8 cellular contexts compared by ENCODE assay signal in genomic region chr10:103265712-103266329, GRCh38. TPM values are rescaled to one million over a fixed set of nuclear protein-coding genes. Genes with fewer than 3 reads are reported as not detected.
DNase-seq lines count a peak whose midpoint lies in the region; ATAC-seq, FAIRE-seq and TF ChIP-seq lines count a peak whose summit lies in the region.

No MANE protein-coding gene starts in this region.

- TF ChIP-seq RAD21 in K562 (CRISPR knock-in tag; conservative IDR thresholded peaks at IDR 0.05 in 1 of 2, IDR thresholded peaks at IDR 0.05 in 1 of 2) = no peak

- H3K56ac ChIP-seq in mesendoderm (ENCODE audit: low read length) = no peak overlapping the region

- H3K9me1 ChIP-seq in K562 (ENCODE audit: control insufficient read depth, insufficient read depth, low read length) = no peaks in the 10 kb centered on the region

- no peak for TF ChIP-seq EP300 in K562 (IDR thresholded peaks at IDR 0.05; ENCODE audit: low read length)

- no peak overlapping the region for H2BK120ac ChIP-seq in mesendoderm (ENCODE audit: low read depth, low read length)

- ATAC-seq in K562 (peak; percentile 67; the same call in 2 of the 3 replicates), HG02885 (IDR thresholded peaks at IDR 0.05; ENCODE audit: poor library complexity, unreplicated experiment) (no peak), omental fat pad (ENCODE audit: low FRiP score) (no peak)

- H3K4me1 ChIP-seq in K562 (replicated peaks in 1 of 2; ENCODE audit: control insufficient read depth in 2 of 2, insufficient read depth in 2 of 2, low read length in 2 of 2) = no peaks in the 10 kb centered on the region; a peak in 1 of 5 replicates
- no peaks in the 10 kb centered on the region for H3K4me1 ChIP-seq in mesendoderm (ENCODE audit: control insufficient read depth, low read depth, low read length)

- peak; percentile 54 for FAIRE-seq in K562 (lab: Jason Lieb, UNC)

- no peak overlapping the region for H3K23ac ChIP-seq in mesendoderm (ENCODE audit: low read length)

- no peak overlapping the region for H2AFZ ChIP-seq in K562 (ENCODE audit: low read depth, low read length)

- no peak overlapping the region for H4K8ac ChIP-seq in mesendoderm (ENCODE audit: low read depth, low read length)

- H4K5ac ChIP-seq in mesendoderm (ENCODE audit: low read length) = no peak overlapping the region

- no peaks in the 10 kb centered on the region for H3K9me3 ChIP-seq in K562 (replicated peaks; ENCODE audit: control insufficient read depth, insufficient read depth, low read depth, low read length)

- 2% methylated on average over 9 of the region's 11 CpGs for WGBS in K562 (ENCODE audit: insufficient coverage, low coverage, missing lambda C conversion rate)
- no CpG with 5 or more reads among the region's 11 CpGs for WGBS in mesendoderm (ENCODE audit: extremely low coverage, insufficient coverage, low lambda C conversion rate)

- H3K27ac ChIP-seq in K562 (ENCODE audit: extremely low read depth, low read depth, low read length) = no peak overlapping the region
- H3K27ac ChIP-seq in mesendoderm (ENCODE audit: low read depth, low read length) = no peak overlapping the region

- BruUV-seq in K562 (replicated peaks; lab: Mats Ljungman, UMichigan) = no TSS peak

- no peak overlapping the region for H2BK15ac ChIP-seq in mesendoderm (replicated peaks; ENCODE audit: low read depth)

- H3K4ac ChIP-seq in mesendoderm (ENCODE audit: low read depth, low read length) = no peak overlapping the region

- no peaks in the 10 kb centered on the region for H3K79me1 ChIP-seq in mesendoderm (ENCODE audit: low read length)

- no peak for TF ChIP-seq POLR2A in K562 (conservative IDR thresholded peaks at IDR 0.05)

- peak; percentile 59 for DNase-seq in EL
- peak; percentile 39 for DNase-seq in NCI-H1048 (lab: John Stamatoyannopoulos, UW)
- peak; percentile 21 to 66 (median 28) for DNase-seq in K562 (ENCODE audit: extremely low read depth in 1 of 4, low spot score in 3 of 4)
- peak; percentile 82 for DNase-seq in mesendoderm
- no peak for DNase-seq in T-helper 9 cell
- no peak for DNase-seq in NK-92 (lab: John Stamatoyannopoulos, UW; ENCODE audit: unreplicated experiment)
- DNase-seq in omental fat pad (ENCODE audit: low spot score) = no peak

- in situ Hi-C loops in K562 (cut with MboI) = no loop called here

- TF ChIP-seq CTCF in K562 (IDR thresholded peaks at IDR 0.05 in 2 of 3, conservative IDR thresholded peaks at IDR 0.05 in 1 of 3; ENCODE audit: insufficient read depth in 2 of 3, low read depth in 1 of 3, low read length in 3 of 3) (no peak), omental fat pad (IDR thresholded peaks at IDR 0.05) (no peak)

- CTCF ChIA-PET in K562 (lab: Yijun Ruan, JAX; ENCODE audit: low intra/inter-chr PET ratio) = interaction anchor here (0.6 to 0.7 kb wide), 2 partner anchors 14 to 358 kb away, joined by 3 to 5 read pairs; no protein-coding TSS in a partner anchor

- H2AK5ac ChIP-seq in mesendoderm (ENCODE audit: low read length) = no peak overlapping the region

- H3K79me2 ChIP-seq in K562 (ENCODE audit: control insufficient read depth, insufficient read depth, low read length) (no peaks in the 10 kb centered on the region), mesendoderm (ENCODE audit: control insufficient read depth, insufficient read depth, low read length) (no peaks in the 10 kb centered on the region)

- H2BK5ac ChIP-seq in mesendoderm (ENCODE audit: low read length) = no peak overlapping the region

- H3K4me2 ChIP-seq in K562 (ENCODE audit: insufficient read depth, low read length) (no peak overlapping the region), mesendoderm (ENCODE audit: low read length) (no peak overlapping the region)

- POLR2A ChIA-PET in K562 (lab: Yijun Ruan, JAX) = interaction anchor here (0.8 kb wide), 2 partner anchors 12 to 13 kb away, joined by 4 to 5 read pairs; no protein-coding TSS in a partner anchor

- H3K4me3 ChIP-seq in K562 (no peak overlapping the region), mesendoderm (ENCODE audit: low read length) (no peak overlapping the region)

- no peaks in the 10 kb centered on the region for H4K20me1 ChIP-seq in K562 (replicated peaks; ENCODE audit: control insufficient read depth, insufficient read depth, low read length)

- no peaks in the 10 kb centered on the region for H3K36me3 ChIP-seq in K562 (ENCODE audit: control insufficient read depth, insufficient read depth, low read length)
- H3K36me3 ChIP-seq in mesendoderm (ENCODE audit: control insufficient read depth, insufficient read depth, low read length) = no peaks in the 10 kb centered on the region

- intact Hi-C loops in K562 (cut with micrococcal nuclease) = no loop called here

- H3K18ac ChIP-seq in mesendoderm (ENCODE audit: low read length) = no peak overlapping the region

- H3K9ac ChIP-seq in K562 (ENCODE audit: insufficient read depth in 1 of 2, low read depth in 2 of 2, low read length in 2 of 2) (no peak overlapping the region), mesendoderm (ENCODE audit: low read length) (no peak overlapping the region)

- H3K27me3 ChIP-seq in K562 (ENCODE audit: control insufficient read depth in 2 of 2, insufficient read depth in 2 of 2, low read length in 2 of 2) (peaks cover 0 to 4% of the 10 kb centered on the region in 2 experiments; a peak in 1 of 5 replicates), mesendoderm (ENCODE audit: insufficient read depth, low read length, poor library complexity) (no peaks in the 10 kb centered on the region)

TF ChIP-seq in K562, 482 proteins besides CTCF, POLR2A, EP300 and RAD21 (continues in another document):
- TF ChIP-seq REST (CRISPR knock-in tag; IDR thresholded peaks at IDR 0.05; ENCODE audit: low read depth) (peak; percentile 94), LARP7 (IDR thresholded peaks at IDR 0.05) (no peak)

RNA-seq across cellular contexts. Expression of gene INA, which starts 11.1 kb away (rescaled TPM):
- not detected in 2 replicates for total RNA-seq in K562 (2011; cell fraction: chromatin; rRNA removed; ENCODE audit: low replicate concordance)
- total RNA-seq in K562 (2011; cell fraction: nucleolus; rRNA removed) = not detected in 2 replicates
- total RNA-seq in K562 (2011; cell fraction: nucleoplasm; rRNA removed) = not detected in 2 replicates
- total RNA-seq in K562 (2014; rRNA removed) (not detected in 2 replicates), K562 (2014; rRNA removed; fragmentation: Illumina TruSeq; extraction: Trizol) (not detected in 2 replicates), K562 (2015; rRNA removed; fragmentation: Illumina TruSeq; extraction: Trizol) (not detected in 2 replicates), K562 (2021) (not detected in 2 replicates), omental fat pad (not detected)
- polyA plus RNA-seq in K562 (2011; rRNA removed) (not detected in 2 replicates), K562 (2014; fragmentation: Illumina TruSeq; extraction: Trizol) (not detected in 2 replicates), K562 (2014; fragmentation: Nextera tagmentation; extraction: Ambion mirVana) (not detected), K562 (2014; rRNA removed) (not detected in 2 replicates)
- polyA plus RNA-seq in K562 (2011; cell fraction: cytosol; rRNA removed) = not detected in 2 replicates
- not detected in 2 replicates for polyA plus RNA-seq in K562 (2011; cell fraction: nucleus; rRNA removed)
- polyA plus RNA-seq in K562 (2012) = not detected in 2 replicates
- not detected in 2 replicates for polyA minus RNA-seq in K562 (2011; rRNA and poly(A)+ RNA removed)
- not detected in 2 replicates for polyA minus RNA-seq in K562 (2011; cell fraction: cytosol; rRNA and poly(A)+ RNA removed)
- not detected in 2 replicates for polyA minus RNA-seq in K562 (2011; cell fraction: nucleus; rRNA and poly(A)+ RNA removed)
- polyA plus RNA-seq in mesendoderm (2013, experiment 1 of 2) = 13.4 TPM
- polyA plus RNA-seq in mesendoderm (2013, experiment 2 of 2) = 13.8 TPM

RNA-seq across cellular contexts. Expression of gene RPEL1, which starts 20.1 kb away (rescaled TPM):
- total RNA-seq in K562 (2011; cell fraction: chromatin; rRNA removed; ENCODE audit: low replicate concordance) = not detected in 2 replicates
- not detected in 2 replicates for total RNA-seq in K562 (2011; cell fraction: nucleolus; rRNA removed)
- not detected in 2 replicates for total RNA-seq in K562 (2011; cell fraction: nucleoplasm; rRNA removed)
- 0.04 TPM in 1 of 2 replicates, not detected in the other for total RNA-seq in K562 (2014; rRNA removed)
- total RNA-seq in K562 (2014; rRNA removed; fragmentation: Illumina TruSeq; extraction: Trizol) = 0.07 and 0.10 TPM in 2 replicates
- total RNA-seq in K562 (2015; rRNA removed; fragmentation: Illumina TruSeq; extraction: Trizol) = not detected in 2 replicates
- total RNA-seq in K562 (2021) = 0.07 and 0.09 TPM in 2 replicates
- 0.14 and 0.15 TPM in 2 replicates for polyA plus RNA-seq in K562 (2011; rRNA removed)
- polyA plus RNA-seq in K562 (2011; cell fraction: cytosol; rRNA removed) = 0.06 and 0.13 TPM in 2 replicates
- polyA plus RNA-seq in K562 (2011; cell fraction: nucleus; rRNA removed) = 0.08 and 0.09 TPM in 2 replicates
- 0.09 TPM in 1 of 2 replicates, not detected in the other for polyA plus RNA-seq in K562 (2012)
- 0.07 TPM in 1 of 2 replicates, not detected in the other for polyA plus RNA-seq in K562 (2014; fragmentation: Illumina TruSeq; extraction: Trizol)
- under 1 TPM; 0.04 to 0.06 TPM for polyA plus RNA-seq in K562 (2014; fragmentation: Nextera tagmentation; extraction: Ambion mirVana)
- not detected in 2 replicates for polyA plus RNA-seq in K562 (2014; rRNA removed)
- polyA minus RNA-seq in K562 (2011; rRNA and poly(A)+ RNA removed) = 0.09 and 0.11 TPM in 2 replicates
- not detected in 2 replicates for polyA minus RNA-seq in K562 (2011; cell fraction: cytosol; rRNA and poly(A)+ RNA removed)
- not detected in 2 replicates for polyA minus RNA-seq in K562 (2011; cell fraction: nucleus; rRNA and poly(A)+ RNA removed)
- polyA plus RNA-seq in mesendoderm (2013, experiment 1 of 2) = 0.01 TPM
- 0.01 TPM for polyA plus RNA-seq in mesendoderm (2013, experiment 2 of 2)
- not detected for total RNA-seq in omental fat pad

Comparison
In these comparisons a context has a peak if more than half of its experiments do, and no peak if none do; other contexts are left out.
1. DNase-seq: peak in EL (single experiment), NCI-H1048 (single experiment), K562 (4 of 4) and mesendoderm (single experiment); none in T-helper 9 cell (single experiment), NK-92 (single experiment) and omental fat pad (single experiment).